ENCODE assay signal across 16 cellular contexts in genomic region chr14:102184678-102185040, GRCh38. TPM values are rescaled to one million over a fixed set of nuclear protein-coding genes. Genes with fewer than 3 reads are reported as not detected.
DNase-seq lines count a peak whose midpoint lies in the region; ATAC-seq and TF ChIP-seq lines count a peak whose summit lies in the region.
"Had no signal": no experiment of that assay in that cellular context is flagged by ENCODE, and none has a peak within 500 bp of the region (broad histone marks: within the 10 kb centered on the region; RNA-seq: fewer than 3 reads in every experiment).

No MANE protein-coding gene starts in this region.

- no peak overlapping the region for H2AK5ac ChIP-seq in neuronal stem cell (ENCODE audit: low read depth, low read length)

- DNase-seq in A673 (ENCODE audit: low spot score) (no peak), H7 (peak; percentile 37), astrocyte of the hippocampus (ENCODE audit: low read depth, low spot score) (peak; percentile 32), neuronal stem cell (ENCODE audit: low spot score) (peak; percentile 52), SW 1271 (lab: John Stamatoyannopoulos, UW) (no peak), gastrocnemius medialis (no peak), DMS153 (lab: John Stamatoyannopoulos, UW) (no peak)
- DNase-seq: activated CD4-positive, alpha-beta T cell treated with anti-CD3 and anti-CD28 coated beads, Interleukin-2, amount 50 U/mL, for 1 hour; activated effector memory CD4-positive, alpha-beta T cell treated with anti-CD3 and anti-CD28 coated beads, Interleukin-2, amount 50 U/mL, for 16 hours; BE2C; effector CD4-positive, alpha-beta T cell; left cardiac atrium; NCI-H446; T-helper 9 cell had no signal

- no peak overlapping the region for H4K91ac ChIP-seq in neuronal stem cell (ENCODE audit: low read depth, low read length, poor library complexity)

- no peak overlapping the region for H3K4ac ChIP-seq in neuronal stem cell (ENCODE audit: low read length)

- POLR2A ChIA-PET in A673 (lab: Charles Lee; ENCODE audit: low non-redundant PET): interaction anchor here (0.6 kb wide), 1 partner anchor 229 kb away, joined by 4 read pairs; no protein-coding TSS in a partner anchor

- peaks cover 59% of the 10 kb centered on the region for H3K4me1 ChIP-seq in A673 (ENCODE audit: insufficient read depth, low read length, poor library complexity, severe bottlenecking)
- H3K4me1 ChIP-seq in neuronal stem cell (ENCODE audit: control insufficient read depth in 2 of 2, insufficient read depth in 1 of 2, low read depth in 1 of 2, low read length in 2 of 2): peaks cover 15 to 30% of the 10 kb centered on the region in 2 donors
- peaks cover 73 to 74% of the 10 kb centered on the region in 2 donors for H3K4me1 ChIP-seq in gastrocnemius medialis

- H3K18ac ChIP-seq in neuronal stem cell (ENCODE audit: low read length): no peak overlapping the region

- CTCF ChIA-PET in A673 (lab: Charles Lee): no interaction called here

- H3K23ac ChIP-seq in neuronal stem cell (ENCODE audit: low read depth, low read length, poor library complexity): no peak overlapping the region

- TF ChIP-seq POLR2A in gastrocnemius medialis (IDR thresholded peaks at IDR 0.05): no peak

- H2AFZ ChIP-seq in neuronal stem cell (ENCODE audit: low read length): peak overlapping the region; percentile 43

- BruUV-seq in A673 (replicated peaks; lab: Mats Ljungman, UMichigan): no TSS peak

- H3K4me2 ChIP-seq in neuronal stem cell (ENCODE audit: insufficient read depth, low read length, poor library complexity, severe bottlenecking): peak overlapping the region; percentile 40
- H3K4me2 ChIP-seq: smooth muscle cell had no signal

- in situ Hi-C loops in gastrocnemius medialis (cut with MboI; ENCODE audit: low sequenced_read_pairs in 4 of 4): no loop called here

- TF ChIP-seq CTCF in A673 (conservative IDR thresholded peaks at IDR 0.05; ENCODE audit: low read depth, low read length) (no peak), gastrocnemius medialis (IDR thresholded peaks at IDR 0.05 in 4 of 5, conservative IDR thresholded peaks at IDR 0.05 in 1 of 5) (no peak)

- peak overlapping the region; percentile 29 for H3K27ac ChIP-seq in A673 (ENCODE audit: low read depth, low read length, poor library complexity, severe bottlenecking)
- peak overlapping the region; percentile 11 for H3K27ac ChIP-seq in neuronal stem cell (replicated peaks; ENCODE audit: low read length)
- H3K27ac ChIP-seq in gastrocnemius medialis: peak overlapping the region in 2 of 4 donors; percentile 62 to 80

- H3K4me3 ChIP-seq in A673 (ENCODE audit: low read depth, low read length, poor library complexity, severe bottlenecking) (no peak overlapping the region), H7 (ENCODE audit: insufficient read depth, low read depth, low read length) (no peak overlapping the region), neuronal stem cell (ENCODE audit: low read length in 2 of 2) (peak overlapping the region in 1 of 2 donors; percentile 4), gastrocnemius medialis (no peak overlapping the region)
- H3K4me3 ChIP-seq: mucosa of descending colon, smooth muscle cell had no signal

- no peak overlapping the region for H3K14ac ChIP-seq in neuronal stem cell (ENCODE audit: low read length)

- WGBS in neuronal stem cell (ENCODE audit: extremely low coverage in 2 of 2, insufficient read length in 2 of 2, insufficient replicate concordance in 1 of 2), 2 donors: no CpG with 5 or more reads among the region's 11 CpGs

- ATAC-seq in gastrocnemius medialis: no peak
- ATAC-seq: left cardiac atrium had no signal

- H2BK12ac ChIP-seq in neuronal stem cell (ENCODE audit: low read length): no peak overlapping the region

- H3K36me3 ChIP-seq in A673 (ENCODE audit: insufficient read depth, low read length, poor library complexity, severe bottlenecking) (no peaks in the 10 kb centered on the region), H7 (replicated peaks; ENCODE audit: control insufficient read depth, insufficient read depth, low read length) (no peaks in the 10 kb centered on the region), neuronal stem cell (replicated peaks in 1 of 2; ENCODE audit: control insufficient read depth in 2 of 2, insufficient read depth in 2 of 2, low read length in 2 of 2) (no peaks in the 10 kb centered on the region), gastrocnemius medialis (no peaks in the 10 kb centered on the region)
- H3K36me3 ChIP-seq: BE2C had no signal

- no peak overlapping the region for H2BK15ac ChIP-seq in neuronal stem cell (ENCODE audit: low read length)

- H4K8ac ChIP-seq in neuronal stem cell (ENCODE audit: low read depth, low read length): no peak overlapping the region

- H3K27me3 ChIP-seq in A673 (replicated peaks; ENCODE audit: insufficient read depth, low read depth, low read length, poor library complexity) (no peaks in the 10 kb centered on the region), H7 (ENCODE audit: control insufficient read depth, insufficient read depth, low read length) (no peaks in the 10 kb centered on the region), neuronal stem cell (ENCODE audit: control insufficient read depth in 3 of 3, insufficient read depth in 3 of 3, low read depth in 1 of 3, low read length in 3 of 3) (no peaks in the 10 kb centered on the region), gastrocnemius medialis (no peaks in the 10 kb centered on the region)
- H3K27me3 ChIP-seq: BE2C had no signal

- no peak overlapping the region for H2BK120ac ChIP-seq in neuronal stem cell (ENCODE audit: low read depth, low read length)

- H3K9me3 ChIP-seq in A673 (ENCODE audit: low read depth, low read length, poor library complexity, severe bottlenecking): no peaks in the 10 kb centered on the region
- H3K9me3 ChIP-seq in neuronal stem cell (replicated peaks in 1 of 2; ENCODE audit: control insufficient read depth in 2 of 2, insufficient read depth in 1 of 2, low read depth in 1 of 2, low read length in 2 of 2): no peaks in the 10 kb centered on the region
- no peaks in the 10 kb centered on the region for H3K9me3 ChIP-seq in gastrocnemius medialis
- H3K9me3 ChIP-seq: BE2C, mucosa of descending colon had no signal

- intact Hi-C loops in A673 (cut with micrococcal nuclease; ENCODE audit: unreplicated experiment): no loop called here
- intact Hi-C loops in gastrocnemius medialis (cut with DNase I; ENCODE audit: low total_unique reads): loop anchor here (5.0 kb wide), 1 partner anchor 133 kb away; the partner anchor contains the start of gene ZNF839

- peaks cover 2% of the 10 kb centered on the region for H3K79me1 ChIP-seq in neuronal stem cell (ENCODE audit: low read depth, low read length)

- no peak overlapping the region for H2BK5ac ChIP-seq in neuronal stem cell (ENCODE audit: low read length)

- no peak overlapping the region for H3K9ac ChIP-seq in neuronal stem cell (ENCODE audit: low read depth, low read length, poor library complexity)

RNA-seq across cellular contexts. Expression of gene WDR20, which starts 45.0 kb away (rescaled TPM):
- total RNA-seq in A673 (2021) (28.3 and 35.8 TPM in 2 replicates), gastrocnemius medialis (10 to 100 TPM; 18.1 to 49.7 (median 21.0) TPM)
- 14.7 and 16.5 TPM in 2 replicates for total RNA-seq in H7 (2014; rRNA removed; shearing (Covaris generic))
- polyA plus RNA-seq in neuronal stem cell (2013, experiment 1 of 2): 12.6 TPM
- 13.0 TPM for polyA plus RNA-seq in neuronal stem cell (2013, experiment 2 of 2)

Comparison
In these comparisons a context has a peak if more than half of its experiments do, and no peak if none do; other contexts are left out.
1. DNase-seq: peak in H7 (single experiment), astrocyte of the hippocampus (single experiment) and neuronal stem cell (single experiment); none in A673 (single experiment), SW 1271 (0 of 2), gastrocnemius medialis (0 of 2) and DMS153 (single experiment).